8 cellular contexts compared by ENCODE assay signal in the genomic region with DNA sequence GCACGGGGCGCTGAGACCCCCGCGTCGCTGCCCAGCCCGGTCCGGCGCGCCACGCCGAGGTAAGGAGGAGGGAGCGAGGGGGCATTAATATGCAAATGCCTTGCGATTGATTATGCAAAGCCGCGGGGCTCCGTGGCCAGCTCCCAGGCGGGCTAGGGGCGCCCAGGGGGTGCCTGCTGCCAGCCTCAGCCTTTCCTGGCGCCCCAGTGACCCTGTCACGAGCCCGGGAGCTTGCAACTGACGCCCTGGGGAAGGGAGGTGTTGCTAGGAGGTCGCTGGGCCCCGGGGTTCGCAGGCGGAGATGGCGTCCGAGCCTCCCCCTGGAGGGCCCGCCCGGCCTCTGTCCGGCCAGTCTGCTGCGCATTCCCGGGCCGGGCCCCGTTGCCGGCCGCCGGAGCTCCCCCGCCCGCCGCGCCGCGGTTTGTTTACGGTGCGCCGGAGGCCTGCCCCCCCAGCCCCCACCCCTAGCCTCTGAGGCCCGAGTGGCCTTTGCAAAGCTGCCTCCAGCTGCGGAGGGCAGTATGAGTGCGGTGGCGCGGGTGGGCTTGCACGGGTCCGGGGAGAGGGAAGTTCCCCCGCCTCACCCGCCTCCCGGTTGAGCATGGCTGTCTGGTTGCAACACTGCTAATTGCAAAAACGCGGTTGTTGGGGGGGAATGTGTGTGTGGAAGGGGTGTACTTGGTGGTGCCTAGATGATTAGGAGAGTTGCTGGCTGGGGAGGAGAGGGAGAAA. TPM values are rescaled to one million over a fixed set of nuclear protein-coding genes. Genes with fewer than 3 reads are reported as not detected.
A peak's percentile ranks its signal among the peaks of the same experiment; 100 is the strongest.
DNase-seq lines count a peak whose midpoint lies in the region; ATAC-seq and TF ChIP-seq lines count a peak whose summit lies in the region.

No MANE protein-coding gene starts in this region.

- H3K4me3 ChIP-seq in fibroblast of mammary gland (ENCODE audit: control insufficient read depth, low read depth, low read length): peak overlapping the region; percentile 87

- POLR2A ChIA-PET in activated CD8-positive, alpha-beta T cell treated with anti-CD3 and anti-CD28 coated beads for 36 hours (lab: Charles Lee): interaction anchor here (0.6 to 1.4 kb wide), 7 partner anchors 10 to 70 kb away, joined by 3 to 7 read pairs (median 3); no protein-coding TSS in a partner anchor

- no peaks in the 10 kb centered on the region for H3K36me3 Mint-ChIP-seq in activated CD8-positive, alpha-beta T cell treated with anti-CD3 and anti-CD28 coated beads for 36 hours (ENCODE audit: low read depth)
- no peaks in the 10 kb centered on the region for H3K36me3 Mint-ChIP-seq in neural crest cell (ENCODE audit: low read depth)

- DNase-seq in Ammon's horn (ENCODE audit: low spot score) (peak; percentile 45), KG1 (lab: John Stamatoyannopoulos, UW) (peak; percentile 35), fibroblast of mammary gland (ENCODE audit: low read depth) (no peak), neural crest cell (ENCODE audit: low read depth, low spot score) (peak; percentile 49), NCI-H446 treated with DMSO at 0.1 percent for 48 hours (lab: John Stamatoyannopoulos, UW) (no peak)
- DNase-seq in activated CD8-positive, alpha-beta T cell treated with anti-CD3 and anti-CD28 coated beads for 36 hours: peak; percentile 38

- CTCF ChIA-PET in activated CD8-positive, alpha-beta T cell treated with anti-CD3 and anti-CD28 coated beads for 36 hours (lab: Charles Lee): interaction anchor here (0.7 to 12.5 kb wide), 4 partner anchors 9 to 35 kb away, joined by 4 to 168 read pairs (median 12); partner anchors contain the start of gene MED24

- intact Hi-C loops in activated CD8-positive, alpha-beta T cell treated with anti-CD3 and anti-CD28 coated beads for 36 hours (cut with micrococcal nuclease): loop anchor here (5.0 kb wide), 1 partner anchor 49 kb away; no protein-coding TSS in a partner anchor

- H3K27ac Mint-ChIP-seq in activated CD8-positive, alpha-beta T cell treated with anti-CD3 and anti-CD28 coated beads for 36 hours: peak overlapping the region; percentile 84
- H3K27ac Mint-ChIP-seq in neural crest cell (ENCODE audit: unreplicated experiment): peak overlapping the region; percentile 96

- H3K27me3 Mint-ChIP-seq in activated CD8-positive, alpha-beta T cell treated with anti-CD3 and anti-CD28 coated beads for 36 hours: no peaks in the 10 kb centered on the region
- H3K27me3 Mint-ChIP-seq in neural crest cell (ENCODE audit: low read depth): peaks cover 21% of the 10 kb centered on the region

- peaks cover 49% of the 10 kb centered on the region for H3K4me1 Mint-ChIP-seq in activated CD8-positive, alpha-beta T cell treated with anti-CD3 and anti-CD28 coated beads for 36 hours (ENCODE audit: low read depth)
- peaks cover 51% of the 10 kb centered on the region for H3K4me1 Mint-ChIP-seq in neural crest cell

- H3K9me3 Mint-ChIP-seq in activated CD8-positive, alpha-beta T cell treated with anti-CD3 and anti-CD28 coated beads for 36 hours: no peaks in the 10 kb centered on the region
- no peaks in the 10 kb centered on the region for H3K9me3 Mint-ChIP-seq in neural crest cell

- TF ChIP-seq CTCF in activated CD8-positive, alpha-beta T cell treated with anti-CD3 and anti-CD28 coated beads for 36 hours (IDR thresholded peaks at IDR 0.05): no peak
- no peak for TF ChIP-seq CTCF in fibroblast of mammary gland (conservative IDR thresholded peaks at IDR 0.05; ENCODE audit: control insufficient read depth, insufficient read depth, low read depth, low read length)
- TF ChIP-seq CTCF in neural crest cell (conservative IDR thresholded peaks at IDR 0.05): no peak

- peak; percentile 37 for ATAC-seq in GM19351 (IDR thresholded peaks at IDR 0.05; ENCODE audit: unreplicated experiment)
- peak; percentile 23 for ATAC-seq in activated CD8-positive, alpha-beta T cell treated with anti-CD3 and anti-CD28 coated beads for 36 hours
- ATAC-seq in GM18870 (IDR thresholded peaks at IDR 0.05; ENCODE audit: unreplicated experiment): no peak

- H3K4me3 Mint-ChIP-seq in activated CD8-positive, alpha-beta T cell treated with anti-CD3 and anti-CD28 coated beads for 36 hours: peak overlapping the region; percentile 89
- peak overlapping the region; percentile 90 for H3K4me3 Mint-ChIP-seq in neural crest cell

RNA-seq across cellular contexts. Expression of gene THRA, which starts 0.4 kb away (rescaled TPM):
- 10 to 100 TPM; 11.1 to 13.8 TPM for total RNA-seq in activated CD8-positive, alpha-beta T cell treated with anti-CD3 and anti-CD28 coated beads for 36 hours
- 15.0 and 15.3 TPM in 2 replicates for total RNA-seq in neural crest cell

RNA-seq across cellular contexts. Expression of gene MED24, which starts 9.0 kb away (rescaled TPM):
- 10 to 100 TPM; 90.2 to 96.4 TPM for total RNA-seq in activated CD8-positive, alpha-beta T cell treated with anti-CD3 and anti-CD28 coated beads for 36 hours
- total RNA-seq in neural crest cell: 147 and 154 TPM in 2 replicates

RNA-seq across cellular contexts. Expression of gene NR1D1, which starts 37.2 kb away (rescaled TPM):
- total RNA-seq in activated CD8-positive, alpha-beta T cell treated with anti-CD3 and anti-CD28 coated beads for 36 hours: 1 to 10 TPM; 6.0 to 6.5 TPM
- 2.5 and 2.8 TPM in 2 replicates for total RNA-seq in neural crest cell

RNA-seq across cellular contexts. Expression of gene CSF3, which starts 48.0 kb away (rescaled TPM):
- not detected for total RNA-seq in activated CD8-positive, alpha-beta T cell treated with anti-CD3 and anti-CD28 coated beads for 36 hours
- not detected in 2 replicates for total RNA-seq in neural crest cell

RNA-seq across cellular contexts. Expression of gene MSL1, which starts 58.6 kb away (rescaled TPM):
- 10 to 100 TPM; 69.0 to 70.1 TPM for total RNA-seq in activated CD8-positive, alpha-beta T cell treated with anti-CD3 and anti-CD28 coated beads for 36 hours
- total RNA-seq in neural crest cell: 147 and 153 TPM in 2 replicates

Comparison
In these comparisons a context has a peak if more than half of its experiments do, and no peak if none do; other contexts are left out.
1. DNase-seq: peak in Ammon's horn (single experiment), KG1 (single experiment), activated CD8-positive, alpha-beta T cell treated with anti-CD3 and anti-CD28 coated beads for 36 hours (single experiment) and neural crest cell (single experiment); none in fibroblast of mammary gland (single experiment) and NCI-H446 treated with DMSO at 0.1 percent for 48 hours (single experiment).